In genomic region chr17:60959696-60960095, GRCh38 we compare ENCODE assay signal across 15 cellular contexts.
DNase-seq lines count a peak whose midpoint lies in the region; TF ChIP-seq lines count a peak whose summit lies in the region.
"Had no signal": no experiment of that assay in that cellular context is flagged by ENCODE, and none has a peak within 500 bp of the region (broad histone marks: within the 10 kb centered on the region; RNA-seq: fewer than 3 reads in every experiment).

No MANE protein-coding gene starts in this region.

- H3K36me3 ChIP-seq in BE2C: no peaks in the 10 kb centered on the region
- no peaks in the 10 kb centered on the region for H3K36me3 ChIP-seq in OCI-LY7 (ENCODE audit: insufficient read depth, low read length)
- H3K36me3 ChIP-seq: Peyer's patch had no signal

- H3K9me3 ChIP-seq in BE2C: no peaks in the 10 kb centered on the region
- no peaks in the 10 kb centered on the region for H3K9me3 ChIP-seq in OCI-LY7 (ENCODE audit: low read length)
- H3K9me3 ChIP-seq: Peyer's patch had no signal

- CTCF ChIA-PET in OCI-LY7 (lab: Charles Lee; ENCODE audit: unreplicated experiment): no interaction called here

- no peaks in the 10 kb centered on the region for H4K20me1 ChIP-seq in OCI-LY7 (ENCODE audit: insufficient read depth, low read length)

- no TSS peak for BruUV-seq in OCI-LY7 (replicated peaks; lab: Mats Ljungman, UMichigan)

- H2AFZ ChIP-seq in OCI-LY7 (ENCODE audit: low read length): no peak overlapping the region

- TF ChIP-seq CTCF in BE2C (IDR thresholded peaks at IDR 0.05; ENCODE audit: low read depth, low read length) (no peak), OCI-LY7 (conservative IDR thresholded peaks at IDR 0.05; ENCODE audit: low read length) (no peak)

- H3K4me1 ChIP-seq in BE2C: no peaks in the 10 kb centered on the region
- no peaks in the 10 kb centered on the region for H3K4me1 ChIP-seq in OCI-LY7 (ENCODE audit: insufficient read depth, low read length, poor library complexity, severe bottlenecking)
- H3K4me1 ChIP-seq: Peyer's patch had no signal

- H3K4me3 ChIP-seq in BE2C (ENCODE audit: low read depth, low read length) (no peak overlapping the region), OCI-LY7 (ENCODE audit: low read depth, low read length, poor library complexity, severe bottlenecking) (no peak overlapping the region)
- H3K4me3 ChIP-seq: GM12878, Peyer's patch had no signal

- H3K27me3 ChIP-seq in BE2C: no peaks in the 10 kb centered on the region
- H3K27me3 ChIP-seq: Peyer's patch had no signal

- no peaks in the 10 kb centered on the region for H3K79me2 ChIP-seq in OCI-LY7 (ENCODE audit: insufficient read depth, low read depth, low read length)

- no peaks in the 10 kb centered on the region for H3K9me2 ChIP-seq in OCI-LY7 (ENCODE audit: insufficient read depth, low read length)

- intact Hi-C loops in OCI-LY7 (cut with micrococcal nuclease; ENCODE audit: unreplicated experiment): no loop called here

- H3K4me2 ChIP-seq in OCI-LY7 (ENCODE audit: low read length): no peak overlapping the region

- POLR2A ChIA-PET in OCI-LY7 (lab: Charles Lee): no interaction called here

- H3K27ac ChIP-seq in OCI-LY7 (ENCODE audit: low read depth, low read length, poor library complexity, severe bottlenecking): no peak overlapping the region
- H3K27ac ChIP-seq: Peyer's patch had no signal

- peak; percentile 85 for DNase-seq in HCEC 1CT
- DNase-seq in amniotic epithelial cell (ENCODE audit: low read depth): peak; percentile 13
- peak; percentile 5 for DNase-seq in kidney glomerular epithelial cell (lab: John Stamatoyannopoulos, UW)
- DNase-seq in BE2C: no peak
- DNase-seq in OCI-LY7 (ENCODE audit: low spot score): no peak
- no peak for DNase-seq in activated CD4-positive, alpha-beta T cell treated with anti-CD3 and anti-CD28 coated beads, Interleukin-2, amount 50 U/mL, for 4 hours
- DNase-seq in DMS114 treated with DMSO at 0.1 percent for 48 hours (lab: John Stamatoyannopoulos, UW; ENCODE audit: unreplicated experiment): no peak
- DNase-seq: C1 segment of cervical spinal cord, Karpas-422, NCI-H1417 treated with DMSO at 0.1 percent for 48 hours, NCI-H2029 treated with DMSO at 0.1 percent for 48 hours, NCI-H510A treated with DMSO at 0.1 percent for 48 hours, Peyer's patch, SHP77 had no signal

Comparison
In these comparisons a context has a peak if more than half of its experiments do, and no peak if none do; other contexts are left out.
1. DNase-seq: peak in HCEC 1CT (single experiment), amniotic epithelial cell (single experiment) and kidney glomerular epithelial cell (single experiment); none in BE2C (single experiment), OCI-LY7 (single experiment), activated CD4-positive, alpha-beta T cell treated with anti-CD3 and anti-CD28 coated beads, Interleukin-2, amount 50 U/mL, for 4 hours (0 of 2) and DMS114 treated with DMSO at 0.1 percent for 48 hours (single experiment).